Comparison of ENCODE assay signal across 16 cellular contexts in the genomic region with DNA sequence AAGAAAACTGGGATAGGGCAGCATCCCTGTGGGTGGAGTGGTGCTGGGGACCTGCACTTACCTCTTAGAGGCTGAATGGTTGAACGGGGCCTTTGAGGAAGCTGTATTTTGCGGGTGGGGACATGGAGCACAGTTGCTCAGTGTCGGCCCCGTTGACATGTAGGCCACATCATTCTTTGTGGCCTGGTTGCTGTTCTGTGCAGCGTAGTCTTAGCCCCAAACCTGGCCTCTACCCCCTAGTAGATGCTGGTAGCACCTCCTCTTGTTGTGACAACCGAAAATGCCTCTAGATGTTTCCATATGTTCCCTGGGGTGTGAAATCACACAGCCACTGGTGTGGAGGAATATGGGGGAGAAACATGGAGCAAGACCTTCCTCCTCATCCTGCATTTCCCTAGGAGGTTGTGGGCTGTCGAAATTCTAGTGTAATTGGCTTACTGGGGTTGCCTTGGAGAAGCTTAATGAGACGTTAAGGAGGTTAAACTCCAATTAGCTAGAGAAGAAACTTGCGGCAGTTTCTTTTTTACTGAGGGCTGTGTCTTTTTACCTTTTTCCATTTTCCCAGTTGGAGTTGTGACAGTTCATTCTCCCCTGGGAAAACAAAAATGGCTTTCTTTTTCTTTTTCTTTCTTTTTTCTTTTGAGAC. TPM values are rescaled to one million over a fixed set of nuclear protein-coding genes. Genes with fewer than 3 reads are reported as not detected.
A peak's percentile ranks its signal among the peaks of the same experiment; 100 is the strongest.
DNase-seq lines count a peak whose midpoint lies in the region; ATAC-seq and TF ChIP-seq lines count a peak whose summit lies in the region.
"Had no signal": no experiment of that assay in that cellular context is flagged by ENCODE, and none has a peak within 500 bp of the region (broad histone marks: within the 10 kb centered on the region; RNA-seq: fewer than 3 reads in every experiment).

No MANE protein-coding gene starts in this region.

- intact Hi-C loops in CD4-positive, alpha-beta memory T cell (cut with micrococcal nuclease), result no loop called here
- intact Hi-C loops in adrenal gland (cut with DNase I), result no loop called here

- H3K27ac ChIP-seq in CD4-positive, alpha-beta memory T cell (ENCODE audit: low read depth, low read length), result peak overlapping the region; percentile 33
- H3K27ac ChIP-seq in effector memory CD4-positive, alpha-beta T cell (ENCODE audit: insufficient read depth, low read length, poor library complexity, severe bottlenecking), result peak overlapping the region; percentile 95
- H3K27ac ChIP-seq in neural progenitor cell (peak overlapping the region; percentile 44), adrenal gland (no peak overlapping the region)
- H3K27ac ChIP-seq: C4-2B, HL-60, WERI-Rb-1 had no signal

- H2AFZ ChIP-seq in neural progenitor cell (replicated peaks), result no peak overlapping the region

- peaks cover 97% of the 10 kb centered on the region for H3K79me2 ChIP-seq in neural progenitor cell (ENCODE audit: low read depth)

- H3K27me3 ChIP-seq in CD4-positive, alpha-beta memory T cell (ENCODE audit: insufficient read depth, low read length), result no peaks in the 10 kb centered on the region
- H3K27me3 ChIP-seq in effector memory CD4-positive, alpha-beta T cell (replicated peaks; ENCODE audit: control insufficient read depth, insufficient read depth, low read length, poor library complexity, severe bottlenecking), result no peaks in the 10 kb centered on the region
- no peaks in the 10 kb centered on the region for H3K27me3 ChIP-seq in neural progenitor cell
- H3K27me3 ChIP-seq in adrenal gland, result no peaks in the 10 kb centered on the region

- H3K4me2 ChIP-seq in neural progenitor cell, result peak overlapping the region; percentile 62

- H3K9ac ChIP-seq in neural progenitor cell, result no peak overlapping the region

- H3K9me3 Mint-ChIP-seq in CD4-positive, alpha-beta memory T cell, result peaks cover 0 to 8% (median 2%) of the 10 kb centered on the region in 8 donors
- H3K9me3 Mint-ChIP-seq in neural progenitor cell, result peaks cover 16% of the 10 kb centered on the region

- TF ChIP-seq CTCF in neural progenitor cell (IDR thresholded peaks at IDR 0.05) (no peak), adrenal gland (IDR thresholded peaks at IDR 0.05) (no peak)

- H3F3A ChIP-seq in neural progenitor cell (ENCODE audit: low read depth), result peaks cover 29% of the 10 kb centered on the region

- ATAC-seq in GM18870 (IDR thresholded peaks at IDR 0.05; ENCODE audit: unreplicated experiment), result no peak

- peaks cover 93% of the 10 kb centered on the region for H3K4me1 ChIP-seq in CD4-positive, alpha-beta memory T cell (ENCODE audit: insufficient read depth, low read length)
- peaks cover 28% of the 10 kb centered on the region for H3K4me1 ChIP-seq in effector memory CD4-positive, alpha-beta T cell (ENCODE audit: control insufficient read depth, insufficient read depth, low read length, poor library complexity, severe bottlenecking)
- peaks cover 16% of the 10 kb centered on the region for H3K4me1 ChIP-seq in neural progenitor cell
- peaks cover 0 to 8% of the 10 kb centered on the region in 2 donors for H3K4me1 ChIP-seq in adrenal gland (replicated peaks in 1 of 2)

- H3K9me3 ChIP-seq in CD4-positive, alpha-beta memory T cell (ENCODE audit: control insufficient read depth in 1 of 2, low read length in 2 of 2), result no peaks in the 10 kb centered on the region
- no peaks in the 10 kb centered on the region for H3K9me3 ChIP-seq in effector memory CD4-positive, alpha-beta T cell (ENCODE audit: control insufficient read depth, low read length)
- H3K9me3 ChIP-seq in neural progenitor cell (ENCODE audit: low read depth) (no peaks in the 10 kb centered on the region), adrenal gland (replicated peaks in 1 of 3) (no peaks in the 10 kb centered on the region)

- H3K36me3 Mint-ChIP-seq in CD4-positive, alpha-beta memory T cell, result peaks cover 7 to 10% of the 10 kb centered on the region in 2 donors
- H3K36me3 Mint-ChIP-seq in neural progenitor cell, result peaks cover 14% of the 10 kb centered on the region

- no peaks in the 10 kb centered on the region for H3K36me3 ChIP-seq in CD4-positive, alpha-beta memory T cell (ENCODE audit: insufficient read depth, low read length)
- no peaks in the 10 kb centered on the region for H3K36me3 ChIP-seq in effector memory CD4-positive, alpha-beta T cell (ENCODE audit: control insufficient read depth, insufficient read depth, low read length)
- H3K36me3 ChIP-seq in neural progenitor cell (no peaks in the 10 kb centered on the region), adrenal gland (replicated peaks in 1 of 2) (no peaks in the 10 kb centered on the region)
- H3K36me3 ChIP-seq: WERI-Rb-1 had no signal

- H3K4me3 Mint-ChIP-seq in CD4-positive, alpha-beta memory T cell, result peak overlapping the region in 5 of 8 donors; percentile 32 to 48 (median 40)
- H3K4me3 Mint-ChIP-seq in neural progenitor cell, result no peak overlapping the region

- no peak overlapping the region for H3K4me3 ChIP-seq in CD4-positive, alpha-beta memory T cell (ENCODE audit: low read length in 2 of 2)
- no peak overlapping the region for H3K4me3 ChIP-seq in effector memory CD4-positive, alpha-beta T cell (ENCODE audit: insufficient read depth, low read depth, low read length, poor library complexity, severe bottlenecking)
- H3K4me3 ChIP-seq in neural progenitor cell (no peak overlapping the region), adrenal gland (no peak overlapping the region)

- peak overlapping the region; percentile 94 to 100 (median 99) for H3K27ac Mint-ChIP-seq in CD4-positive, alpha-beta memory T cell
- peak overlapping the region; percentile 60 for H3K27ac Mint-ChIP-seq in neural progenitor cell

- H3K27me3 Mint-ChIP-seq in CD4-positive, alpha-beta memory T cell, result no peaks in the 10 kb centered on the region
- peaks cover 8% of the 10 kb centered on the region for H3K27me3 Mint-ChIP-seq in neural progenitor cell (ENCODE audit: insufficient read depth, low read depth)

- POLR2A ChIA-PET in CD4-positive, alpha-beta memory T cell (lab: Charles Lee; ENCODE audit: partially characterized antibody), result interaction anchor here (0.7 to 3.3 kb wide), 3 partner anchors 8 to 70 kb away, joined by 3 to 24 read pairs (median 5); partner anchors contain the start of gene CEP20

- H4K20me1 ChIP-seq in neural progenitor cell (ENCODE audit: low read depth), result peaks cover 78% of the 10 kb centered on the region

- no peak for TF ChIP-seq POLR2A in erythroblast (IDR thresholded peaks at IDR 0.05; ENCODE audit: low read length)
- no peak for TF ChIP-seq POLR2A in adrenal gland (IDR thresholded peaks at IDR 0.05)

- WGBS in adrenal gland, 4 donors, result 80 to 88% (median 87%) methylated on average over 3 to 9 of the region's 9 CpGs

- DNase-seq in CD4-positive, alpha-beta memory T cell, result no peak
- DNase-seq in NCI-H82 (lab: John Stamatoyannopoulos, UW) (peak; percentile 94), neural progenitor cell (ENCODE audit: low spot score) (peak; percentile 57), G401 (ENCODE audit: low spot score) (no peak), erythroblast (lab: John Stamatoyannopoulos, UW) (no peak), adrenal gland (no peak)
- no peak for DNase-seq in effector memory CD4-positive, alpha-beta T cell
- DNase-seq: activated gamma-delta T cell; NCI-H1048; NCI-H510A; SHP77; stimulated activated CD4-positive, alpha-beta T cell treated with anti-CD3 and anti-CD28 coated beads, Interleukin-12 subunit alpha, Interleukin-12 subunit beta, amount 100 ng/mL, for 4 hours; WERI-Rb-1 had no signal

- in situ Hi-C loops in G401 (cut with HindIII; ENCODE audit: low sequenced_read_pairs), result no loop called here

- H3K4me1 Mint-ChIP-seq in CD4-positive, alpha-beta memory T cell, result peaks cover 52 to 89% (median 73%) of the 10 kb centered on the region in 4 donors
- H3K4me1 Mint-ChIP-seq in neural progenitor cell, result peaks cover 21% of the 10 kb centered on the region

- CTCF ChIA-PET in CD4-positive, alpha-beta memory T cell (lab: Charles Lee; ENCODE audit: partially characterized antibody), result interaction anchor here (1.6 kb wide), 1 partner anchor 8 kb away, joined by 7 read pairs; no protein-coding TSS in a partner anchor

RNA-seq across cellular contexts. Expression of gene ABCC1, which starts 9.4 kb away (rescaled TPM):
- 10 to 100 TPM; 57.3 to 69.9 TPM for total RNA-seq in CD4-positive, alpha-beta memory T cell
- 10 to 100 TPM in 1 of 2 donors, 1 to 10 TPM in 1; 1.9 to 11.0 TPM for polyA plus RNA-seq in CD4-positive, alpha-beta memory T cell
- total RNA-seq in neural progenitor cell (ENCODE audit: low replicate concordance) (17.5 and 26.7 TPM in 2 replicates), adrenal gland (10 to 100 TPM; 23.2 to 38.8 (median 31.3) TPM)
- total RNA-seq in G401 (2014; rRNA removed; shearing (Covaris generic)), result 22.4 and 26.4 TPM in 2 replicates
- polyA plus RNA-seq in adrenal gland, result 10 to 100 TPM; 12.4 to 21.7 (median 13.1) TPM

Comparison
In these comparisons a context has a peak if more than half of its experiments do, and no peak if none do; other contexts are left out.
1. DNase-seq: peak in NCI-H82 (single experiment) and neural progenitor cell (single experiment); none in CD4-positive, alpha-beta memory T cell (0 of 5), effector memory CD4-positive, alpha-beta T cell (0 of 3), G401 (single experiment), erythroblast (0 of 2) and adrenal gland (0 of 7).
2. H3K27ac ChIP-seq: peak in CD4-positive, alpha-beta memory T cell (single experiment), effector memory CD4-positive, alpha-beta T cell (single experiment) and neural progenitor cell (single experiment); none in adrenal gland (0 of 5).